ENCODE assay signal across 1 cellular context in genomic region chr9:129162497-129162896, GRCh38.
TF ChIP-seq lines count a peak whose summit lies in the region.

No MANE protein-coding gene starts in this region.

TF ChIP-seq in GM23338, 12 proteins besides CTCF, POLR2A, EP300 and RAD21 (continued from another document):
- TF ChIP-seq ZNF462 (CRISPR knock-in tag; IDR thresholded peaks at IDR 0.05) (no peak), ZNF331 (CRISPR knock-in tag; IDR thresholded peaks at IDR 0.05; ENCODE audit: low read depth) (no peak), NANOG (IDR thresholded peaks at IDR 0.05; ENCODE audit: borderline replicate concordance) (no peak), CREB1 (CRISPR knock-in tag; IDR thresholded peaks at IDR 0.05; ENCODE audit: low read depth) (no peak), JUNB (IDR thresholded peaks at IDR 0.05; ENCODE audit: unreplicated experiment) (no peak), EZH2phosphoT487 (IDR thresholded peaks at IDR 0.05; ENCODE audit: unreplicated experiment) (no peak), POLR2AphosphoS5 (IDR thresholded peaks at IDR 0.05; ENCODE audit: low read depth) (no peak), EZH2 (IDR thresholded peaks at IDR 0.05; ENCODE audit: low read depth, unreplicated experiment) (no peak), ZNF114 (CRISPR knock-in tag; IDR thresholded peaks at IDR 0.05) (no peak), STAT1 (IDR thresholded peaks at IDR 0.05; ENCODE audit: unreplicated experiment) (no peak), ETS1 (IDR thresholded peaks at IDR 0.05) (no peak)
